ENCODE assay signal across 20 cellular contexts in genomic region chr1:215252164-215252563, GRCh38.
"Had no signal": no experiment of that assay in that cellular context is flagged by ENCODE, and none has a peak within 500 bp of the region (broad histone marks: within the 10 kb centered on the region; RNA-seq: fewer than 3 reads in every experiment).

No MANE protein-coding gene starts in this region.

- H3K4me3 Mint-ChIP-seq: dendritic cell treated with granulocyte-macrophage colony-stimulating factor and Interleukin-4, amounts not matched to agents 40 ng/mL and 50 ng/mL, for 4 days; effector memory CD8-positive, alpha-beta T cell; endodermal cell had no signal

- H3K27me3 Mint-ChIP-seq: dendritic cell treated with granulocyte-macrophage colony-stimulating factor and Interleukin-4, amounts not matched to agents 40 ng/mL and 50 ng/mL, for 4 days; effector memory CD8-positive, alpha-beta T cell had no signal

- H3K9me3 Mint-ChIP-seq: dendritic cell treated with granulocyte-macrophage colony-stimulating factor and Interleukin-4, amounts not matched to agents 40 ng/mL and 50 ng/mL, for 4 days; endodermal cell had no signal

- DNase-seq: colonic mucosa; cortex of kidney; dermis blood vessel endothelial cell; dorsolateral prefrontal cortex; effector CD4-positive, alpha-beta T cell; effector CD8-positive, alpha-beta T cell; effector memory CD4-positive, alpha-beta T cell; effector memory CD8-positive, alpha-beta T cell; endodermal cell; erythroblast; esophagus squamous epithelium; foreskin fibroblast; foreskin keratinocyte; foreskin melanocyte; gastrocnemius medialis; glutamatergic neuron; head of caudate nucleus; heart left ventricle; heart right ventricle had no signal

- H3K27ac Mint-ChIP-seq: dendritic cell treated with granulocyte-macrophage colony-stimulating factor and Interleukin-4, amounts not matched to agents 40 ng/mL and 50 ng/mL, for 4 days; effector memory CD8-positive, alpha-beta T cell; endodermal cell had no signal

- H3K4me1 Mint-ChIP-seq: endodermal cell had no signal
